15 cellular contexts compared by ENCODE assay signal in genomic region chr5:7866194-7866593, GRCh38. TPM values are rescaled to one million over a fixed set of nuclear protein-coding genes. Genes with fewer than 3 reads are reported as not detected.
DNase-seq lines count a peak whose midpoint lies in the region; ATAC-seq and TF ChIP-seq lines count a peak whose summit lies in the region.
"Had no signal": no experiment of that assay in that cellular context is flagged by ENCODE, and none has a peak within 500 bp of the region (broad histone marks: within the 10 kb centered on the region; RNA-seq: fewer than 3 reads in every experiment).

No MANE protein-coding gene starts in this region.

- H4K20me1 ChIP-seq in mammary epithelial cell (ENCODE audit: insufficient read depth, low read length): no peaks in the 10 kb centered on the region

- H3K27me3 Mint-ChIP-seq in stimulated activated naive CD8-positive, alpha-beta T cell treated with anti-CD3 and anti-CD28 coated beads, Interleukin-15, Interleukin-2, amounts not matched to agents 100 ng/mL and 50 ng/mL, for 24 hours: no peaks in the 10 kb centered on the region
- peaks cover 4% of the 10 kb centered on the region for H3K27me3 Mint-ChIP-seq in brain

- ATAC-seq in stimulated activated naive CD8-positive, alpha-beta T cell treated with anti-CD3 and anti-CD28 coated beads, Interleukin-15, Interleukin-2, amounts not matched to agents 100 U/mL and 50 U/mL, for 24 hours: no peak

- no TSS peak for BruUV-seq in mammary epithelial cell (replicated peaks; lab: Mats Ljungman, UMichigan)

- no peak overlapping the region for H3K27ac Mint-ChIP-seq in stimulated activated naive CD8-positive, alpha-beta T cell treated with anti-CD3 and anti-CD28 coated beads, Interleukin-15, Interleukin-2, amounts not matched to agents 100 ng/mL and 50 ng/mL, for 24 hours
- no peak overlapping the region for H3K27ac Mint-ChIP-seq in brain

- no peak overlapping the region for H3K4me3 ChIP-seq in mammary epithelial cell (replicated peaks in 1 of 3; ENCODE audit: insufficient read depth in 1 of 3, low read depth in 2 of 3, low read length in 3 of 3)
- H3K4me3 ChIP-seq: PC-9 had no signal

- no peak for DNase-seq in stimulated activated naive CD8-positive, alpha-beta T cell treated with anti-CD3 and anti-CD28 coated beads, Interleukin-15, Interleukin-2, amounts not matched to agents 100 U/mL and 50 U/mL, for 24 hours
- DNase-seq in RKO (ENCODE audit: low spot score): peak; percentile 18
- no peak for DNase-seq in nucleus accumbens (lab: John Stamatoyannopoulos, UW)
- DNase-seq in mammary epithelial cell: no peak
- no peak for DNase-seq in foreskin melanocyte
- DNase-seq: C1 segment of cervical spinal cord; CD8-positive, alpha-beta memory T cell; NCI-H1105 treated with DMSO at 0.1 percent for 48 hours; NCI-H1694; NCI-H510A; NCI-H748 treated with DMSO at 0.1 percent for 48 hours; PC-9 had no signal

- no peak for TF ChIP-seq CTCF in brain (conservative IDR thresholded peaks at IDR 0.05)
- no peak for TF ChIP-seq CTCF in mammary epithelial cell (conservative IDR thresholded peaks at IDR 0.05 in 1 of 2, IDR thresholded peaks at IDR 0.05 in 1 of 2; ENCODE audit: extremely low read depth in 1 of 2, insufficient read depth in 1 of 2, low read depth in 1 of 2, low read length in 2 of 2)

- H3K36me3 Mint-ChIP-seq in stimulated activated naive CD8-positive, alpha-beta T cell treated with anti-CD3 and anti-CD28 coated beads, Interleukin-15, Interleukin-2, amounts not matched to agents 100 ng/mL and 50 ng/mL, for 24 hours (ENCODE audit: low read depth): peaks cover 74% of the 10 kb centered on the region
- peaks cover 19% of the 10 kb centered on the region for H3K36me3 Mint-ChIP-seq in brain

- H3K9ac ChIP-seq in mammary epithelial cell (ENCODE audit: insufficient read depth, low read length): no peak overlapping the region

- peak overlapping the region; percentile 30 for H3K4me3 Mint-ChIP-seq in stimulated activated naive CD8-positive, alpha-beta T cell treated with anti-CD3 and anti-CD28 coated beads, Interleukin-15, Interleukin-2, amounts not matched to agents 100 ng/mL and 50 ng/mL, for 24 hours
- peak overlapping the region in 4 of 5 experiments; percentile 1 to 80 (median 57) for H3K4me3 Mint-ChIP-seq in brain

- H3K4me1 Mint-ChIP-seq in stimulated activated naive CD8-positive, alpha-beta T cell treated with anti-CD3 and anti-CD28 coated beads, Interleukin-15, Interleukin-2, amounts not matched to agents 100 ng/mL and 50 ng/mL, for 24 hours (ENCODE audit: low read depth): peaks cover 55% of the 10 kb centered on the region
- H3K4me1 Mint-ChIP-seq in brain: peaks cover 52% of the 10 kb centered on the region

- dilution Hi-C loops in mammary epithelial cell (cut with HindIII; ENCODE audit: low sequenced_read_pairs): no loop called here

- H2AFZ ChIP-seq in mammary epithelial cell (ENCODE audit: low read depth, low read length): no peak overlapping the region
- H2AFZ ChIP-seq: PC-9 had no signal

- no peaks in the 10 kb centered on the region for H3K9me3 Mint-ChIP-seq in stimulated activated naive CD8-positive, alpha-beta T cell treated with anti-CD3 and anti-CD28 coated beads, Interleukin-15, Interleukin-2, amounts not matched to agents 100 ng/mL and 50 ng/mL, for 24 hours
- peaks cover 0 to 2% (median 0%) of the 10 kb centered on the region in 5 experiments for H3K9me3 Mint-ChIP-seq in brain
- H3K9me3 Mint-ChIP-seq: CD8-positive, alpha-beta memory T cell had no signal

- no peak overlapping the region for H3K27ac ChIP-seq in mammary epithelial cell (ENCODE audit: insufficient read depth, low read depth, low read length)
- H3K27ac ChIP-seq: PC-9 had no signal

- H3K9me3 ChIP-seq in mammary epithelial cell (replicated peaks; ENCODE audit: insufficient read depth, low read length): no peaks in the 10 kb centered on the region

- H3K36me3 ChIP-seq in mammary epithelial cell (ENCODE audit: insufficient read depth, low read length): peaks cover 8% of the 10 kb centered on the region

- H3K4me1 ChIP-seq in mammary epithelial cell (ENCODE audit: insufficient read depth, low read length): peaks cover 16% of the 10 kb centered on the region

- WGBS in mammary epithelial cell (ENCODE audit: low coverage, missing lambda C conversion rate): 100% methylated on average over 2 of the region's 2 CpGs

- CTCF ChIA-PET in mammary epithelial cell (lab: Charles Lee; ENCODE audit: low non-redundant PET): no interaction called here

- H3K79me2 ChIP-seq in mammary epithelial cell (ENCODE audit: insufficient read depth, low read length): peaks cover 65% of the 10 kb centered on the region

- no peaks in the 10 kb centered on the region for H3K27me3 ChIP-seq in mammary epithelial cell (ENCODE audit: insufficient read depth, low read length)

- intact Hi-C loops in mammary epithelial cell (cut with micrococcal nuclease): loop anchor here (5.0 kb wide), 1 partner anchor 1234 kb away; the partner anchor contains the start of genes NSUN2 and SRD5A1

- in situ Hi-C loops in mammary epithelial cell (cut with MboI; ENCODE audit: low sequenced_read_pairs in 2 of 2): loop anchor here in 1 of 2 donors (25.0 kb wide), 1 partner anchor 1104 kb away; no protein-coding TSS in a partner anchor

- no peak overlapping the region for H3K4me2 ChIP-seq in mammary epithelial cell (ENCODE audit: insufficient read depth, low read depth, low read length)
- H3K4me2 ChIP-seq: PC-9 had no signal

RNA-seq across cellular contexts. Expression of gene FASTKD3, which starts 2.6 kb away (rescaled TPM):
- 5.3 TPM for polyA plus RNA-seq in brain (ENCODE audit: insufficient read depth, low read depth, low replicate concordance)
- 10 to 100 TPM in 1 of 2 donors, 1 to 10 TPM in 1; 7.5 to 18.0 TPM for total RNA-seq in mammary epithelial cell
- 8.4 TPM for polyA plus RNA-seq in mammary epithelial cell
- 15.0 TPM for polyA minus RNA-seq in mammary epithelial cell

RNA-seq across cellular contexts. Expression of gene MTRR, which starts 2.8 kb away (rescaled TPM):
- 19.1 TPM for polyA plus RNA-seq in brain (ENCODE audit: insufficient read depth, low read depth, low replicate concordance)
- total RNA-seq in mammary epithelial cell: 10 to 100 TPM; 36.3 to 52.9 TPM
- 39.0 TPM for polyA plus RNA-seq in mammary epithelial cell
- polyA minus RNA-seq in mammary epithelial cell: 121 TPM

RNA-seq across cellular contexts. Expression of gene CFAP90, which starts 15.3 kb away (rescaled TPM):
- polyA plus RNA-seq in brain (ENCODE audit: insufficient read depth, low read depth, low replicate concordance) (8.7 TPM), mammary epithelial cell (0.03 TPM)
- total RNA-seq in mammary epithelial cell: not detected
- not detected for polyA minus RNA-seq in mammary epithelial cell
- total RNA-seq: CD8-positive, alpha-beta memory T cell; G401; PC-9 had no signal
- polyA plus RNA-seq: CD8-positive, alpha-beta memory T cell had no signal
